In genomic region chr1:183470147-183470960, GRCh38 we compare ENCODE assay signal across 8 cellular contexts.
A peak's percentile ranks its signal among the peaks of the same experiment; 100 is the strongest.
DNase-seq lines count a peak whose midpoint lies in the region; ATAC-seq lines count a peak whose summit lies in the region.

No MANE protein-coding gene starts in this region.

- peak; percentile 44 for ATAC-seq in GM18907 (IDR thresholded peaks at IDR 0.05; ENCODE audit: unreplicated experiment)
- peak; percentile 44 for ATAC-seq in HG03354 (IDR thresholded peaks at IDR 0.05; ENCODE audit: poor library complexity, severe bottlenecking, unreplicated experiment)

- H3K4me1 ChIP-seq in ACC112 (ENCODE audit: control insufficient read depth, insufficient read depth, low read length, unreplicated experiment) = peaks cover 19% of the 10 kb centered on the region

- DNase-seq in NCI-H446 treated with DMSO at 0.1 percent for 48 hours (lab: John Stamatoyannopoulos, UW) = peak; percentile 65
- peak; percentile 84 for DNase-seq in activated CD4-positive, alpha-beta T cell treated with anti-CD3 and anti-CD28 coated beads for 1 hour
- DNase-seq in cerebellar nuclear complex (lab: John Stamatoyannopoulos, UW) = peak; percentile 7 to 63
- peak; percentile 89 for DNase-seq in kidney tubule cell (ENCODE audit: low spot score)
- DNase-seq in stimulated activated CD4-positive, alpha-beta T cell treated with anti-CD3 and anti-CD28 coated beads, Interleukin-1b, Interleukin-23, amount 100 ng/mL, for 24 hours (ENCODE audit: low read depth in 4 of 4, low spot score in 1 of 4) = peak; percentile 74 to 87 (median 85)

- no peaks in the 10 kb centered on the region for H3K27me3 ChIP-seq in ACC112 (ENCODE audit: insufficient read depth, low read length)

- peak overlapping the region; percentile 85 for H2AFZ ChIP-seq in ACC112 (ENCODE audit: low read length, unreplicated experiment)

- H3K79me2 ChIP-seq in ACC112 (ENCODE audit: control insufficient read depth, insufficient read depth, low read length, unreplicated experiment) = peaks cover 30% of the 10 kb centered on the region

- H3K27ac ChIP-seq in ACC112 (ENCODE audit: low read depth, low read length) = peak overlapping the region; percentile 94

- peak overlapping the region; percentile 78 for H3K4me3 ChIP-seq in ACC112 (ENCODE audit: low read depth, low read length)

- H3K36me3 ChIP-seq in ACC112 (ENCODE audit: insufficient read depth, low read length) = 0 out of 2 replicates have a peak, but pooled peaks cover 4% of the 10 kb centered on the region

Comparison
In these comparisons a context has a peak if more than half of its experiments do, and no peak if none do; other contexts are left out.
1. Peak in every context shown above with its lines: DNase-seq, ATAC-seq, H3K4me3 ChIP-seq and H3K27ac ChIP-seq.
2. DNase-seq: peak in every context shown above with its lines; median percentile 89 in kidney tubule cell; 85 in stimulated activated CD4-positive, alpha-beta T cell treated with anti-CD3 and anti-CD28 coated beads, Interleukin-1b, Interleukin-23, amount 100 ng/mL, for 24 hours; 84 in activated CD4-positive, alpha-beta T cell treated with anti-CD3 and anti-CD28 coated beads for 1 hour; 65 in NCI-H446 treated with DMSO at 0.1 percent for 48 hours; 35 in cerebellar nuclear complex.